In genomic region chr3:141312359-141313090, GRCh38 we compare ENCODE assay signal across 1 cellular context.
TF ChIP-seq lines count a peak whose summit lies in the region.

No MANE protein-coding gene starts in this region.

TF ChIP-seq in K562, 482 proteins besides CTCF, POLR2A, EP300 and RAD21 (continued from another document and continues in another):
- TF ChIP-seq, protein P1, sequence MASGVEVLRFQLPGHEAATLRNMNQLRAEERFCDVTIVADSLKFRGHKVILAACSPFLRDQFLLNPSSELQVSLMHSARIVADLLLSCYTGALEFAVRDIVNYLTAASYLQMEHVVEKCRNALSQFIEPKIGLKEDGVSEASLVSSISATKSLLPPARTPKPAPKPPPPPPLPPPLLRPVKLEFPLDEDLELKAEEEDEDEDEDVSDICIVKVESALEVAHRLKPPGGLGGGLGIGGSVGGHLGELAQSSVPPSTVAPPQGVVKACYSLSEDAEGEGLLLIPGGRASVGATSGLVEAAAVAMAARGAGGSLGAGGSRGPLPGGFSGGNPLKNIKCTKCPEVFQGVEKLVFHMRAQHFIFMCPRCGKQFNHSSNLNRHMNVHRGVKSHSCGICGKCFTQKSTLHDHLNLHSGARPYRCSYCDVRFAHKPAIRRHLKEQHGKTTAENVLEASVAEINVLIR (CRISPR knock-in tag; IDR thresholded peaks at IDR 0.05) = peak; percentile 98
- TF ChIP-seq SMAD4 (CRISPR knock-in tag; conservative IDR thresholded peaks at IDR 0.05) = peak; percentile 100
- TF ChIP-seq NONO (IDR thresholded peaks at IDR 0.05; ENCODE audit: low read depth in 2 of 2, low read length in 1 of 2) = no peak
- TF ChIP-seq, protein P2, sequence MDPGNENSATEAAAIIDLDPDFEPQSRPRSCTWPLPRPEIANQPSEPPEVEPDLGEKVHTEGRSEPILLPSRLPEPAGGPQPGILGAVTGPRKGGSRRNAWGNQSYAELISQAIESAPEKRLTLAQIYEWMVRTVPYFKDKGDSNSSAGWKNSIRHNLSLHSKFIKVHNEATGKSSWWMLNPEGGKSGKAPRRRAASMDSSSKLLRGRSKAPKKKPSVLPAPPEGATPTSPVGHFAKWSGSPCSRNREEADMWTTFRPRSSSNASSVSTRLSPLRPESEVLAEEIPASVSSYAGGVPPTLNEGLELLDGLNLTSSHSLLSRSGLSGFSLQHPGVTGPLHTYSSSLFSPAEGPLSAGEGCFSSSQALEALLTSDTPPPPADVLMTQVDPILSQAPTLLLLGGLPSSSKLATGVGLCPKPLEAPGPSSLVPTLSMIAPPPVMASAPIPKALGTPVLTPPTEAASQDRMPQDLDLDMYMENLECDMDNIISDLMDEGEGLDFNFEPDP (CRISPR knock-in tag; IDR thresholded peaks at IDR 0.05) = peak; percentile 99
- no peak for TF ChIP-seq TARDBP (IDR thresholded peaks at IDR 0.05)
- TF ChIP-seq, protein P3, sequence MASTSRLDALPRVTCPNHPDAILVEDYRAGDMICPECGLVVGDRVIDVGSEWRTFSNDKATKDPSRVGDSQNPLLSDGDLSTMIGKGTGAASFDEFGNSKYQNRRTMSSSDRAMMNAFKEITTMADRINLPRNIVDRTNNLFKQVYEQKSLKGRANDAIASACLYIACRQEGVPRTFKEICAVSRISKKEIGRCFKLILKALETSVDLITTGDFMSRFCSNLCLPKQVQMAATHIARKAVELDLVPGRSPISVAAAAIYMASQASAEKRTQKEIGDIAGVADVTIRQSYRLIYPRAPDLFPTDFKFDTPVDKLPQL (IDR thresholded peaks at IDR 0.05; ENCODE audit: extremely low read depth, insufficient read length) = no peak
- peak; percentile 48 to 95; a peak in 3 of 4 replicates for TF ChIP-seq SRF (CRISPR knock-in tag; IDR thresholded peaks at IDR 0.05)
- no peak for TF ChIP-seq CSDE1 (IDR thresholded peaks at IDR 0.05)
- no peak for TF ChIP-seq NR0B1 (IDR thresholded peaks at IDR 0.05; ENCODE audit: partially characterized antibody)
- no peak for TF ChIP-seq ZSCAN29 (IDR thresholded peaks at IDR 0.05)
- peak; percentile 87; the same call in 1 of the 2 replicates for TF ChIP-seq SLC30A9 (CRISPR knock-in tag; IDR thresholded peaks at IDR 0.05)
- no peak; a peak in 1 of 4 replicates for TF ChIP-seq TRIM24 (IDR thresholded peaks at IDR 0.05)
- no peak for TF ChIP-seq U2AF2 (optimal IDR thresholded peaks at IDR 0.05; ENCODE audit: low read depth, low read length)
- no peak for TF ChIP-seq RAD51 (IDR thresholded peaks at IDR 0.05; ENCODE audit: borderline replicate concordance, low read depth)
- TF ChIP-seq ZNF592 (IDR thresholded peaks at IDR 0.05) = peak; percentile 100
- TF ChIP-seq GTF2E2 (tag; IDR thresholded peaks at IDR 0.05) = peak; percentile 94
- TF ChIP-seq, protein P4, sequence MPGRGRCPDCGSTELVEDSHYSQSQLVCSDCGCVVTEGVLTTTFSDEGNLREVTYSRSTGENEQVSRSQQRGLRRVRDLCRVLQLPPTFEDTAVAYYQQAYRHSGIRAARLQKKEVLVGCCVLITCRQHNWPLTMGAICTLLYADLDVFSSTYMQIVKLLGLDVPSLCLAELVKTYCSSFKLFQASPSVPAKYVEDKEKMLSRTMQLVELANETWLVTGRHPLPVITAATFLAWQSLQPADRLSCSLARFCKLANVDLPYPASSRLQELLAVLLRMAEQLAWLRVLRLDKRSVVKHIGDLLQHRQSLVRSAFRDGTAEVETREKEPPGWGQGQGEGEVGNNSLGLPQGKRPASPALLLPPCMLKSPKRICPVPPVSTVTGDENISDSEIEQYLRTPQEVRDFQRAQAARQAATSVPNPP (IDR thresholded peaks at IDR 0.05; ENCODE audit: borderline replicate concordance, insufficient read depth, insufficient read length) = no peak
- no peak for TF ChIP-seq ZNF12 (CRISPR knock-in tag; IDR thresholded peaks at IDR 0.05)
- peak; percentile 99 for TF ChIP-seq BACH1 (tag; IDR thresholded peaks at IDR 0.05)
- no peak for TF ChIP-seq ZC3H8 (IDR thresholded peaks at IDR 0.05)
- TF ChIP-seq KLF1 (tag; IDR thresholded peaks at IDR 0.05) = peak; percentile 98
- TF ChIP-seq RFX7 (CRISPR knock-in tag; IDR thresholded peaks at IDR 0.05) = peak; percentile 98
- peak; percentile 79; the same call in 1 of the 2 replicates for TF ChIP-seq ZNF436 (CRISPR knock-in tag; IDR thresholded peaks at IDR 0.05)
- peak; percentile 99 for TF ChIP-seq RHOXF2B (CRISPR knock-in tag; conservative IDR thresholded peaks at IDR 0.05)
- no peak for TF ChIP-seq CREBBP (IDR thresholded peaks at IDR 0.05; ENCODE audit: low read depth, low read length)
- TF ChIP-seq, protein P5, sequence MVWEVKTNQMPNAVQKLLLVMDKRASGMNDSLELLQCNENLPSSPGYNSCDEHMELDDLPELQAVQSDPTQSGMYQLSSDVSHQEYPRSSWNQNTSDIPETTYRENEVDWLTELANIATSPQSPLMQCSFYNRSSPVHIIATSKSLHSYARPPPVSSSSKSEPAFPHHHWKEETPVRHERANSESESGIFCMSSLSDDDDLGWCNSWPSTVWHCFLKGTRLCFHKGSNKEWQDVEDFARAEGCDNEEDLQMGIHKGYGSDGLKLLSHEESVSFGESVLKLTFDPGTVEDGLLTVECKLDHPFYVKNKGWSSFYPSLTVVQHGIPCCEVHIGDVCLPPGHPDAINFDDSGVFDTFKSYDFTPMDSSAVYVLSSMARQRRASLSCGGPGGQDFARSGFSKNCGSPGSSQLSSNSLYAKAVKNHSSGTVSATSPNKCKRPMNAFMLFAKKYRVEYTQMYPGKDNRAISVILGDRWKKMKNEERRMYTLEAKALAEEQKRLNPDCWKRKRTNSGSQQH (CRISPR knock-in tag; IDR thresholded peaks at IDR 0.05) = peak; percentile 99
- TF ChIP-seq CBX2 (IDR thresholded peaks at IDR 0.05; ENCODE audit: insufficient read depth, low read length, poor library complexity, severe bottlenecking) = no peak
- no peak for TF ChIP-seq ZNF280A (IDR thresholded peaks at IDR 0.05; ENCODE audit: low read depth, partially characterized antibody)
- TF ChIP-seq, protein P6, sequence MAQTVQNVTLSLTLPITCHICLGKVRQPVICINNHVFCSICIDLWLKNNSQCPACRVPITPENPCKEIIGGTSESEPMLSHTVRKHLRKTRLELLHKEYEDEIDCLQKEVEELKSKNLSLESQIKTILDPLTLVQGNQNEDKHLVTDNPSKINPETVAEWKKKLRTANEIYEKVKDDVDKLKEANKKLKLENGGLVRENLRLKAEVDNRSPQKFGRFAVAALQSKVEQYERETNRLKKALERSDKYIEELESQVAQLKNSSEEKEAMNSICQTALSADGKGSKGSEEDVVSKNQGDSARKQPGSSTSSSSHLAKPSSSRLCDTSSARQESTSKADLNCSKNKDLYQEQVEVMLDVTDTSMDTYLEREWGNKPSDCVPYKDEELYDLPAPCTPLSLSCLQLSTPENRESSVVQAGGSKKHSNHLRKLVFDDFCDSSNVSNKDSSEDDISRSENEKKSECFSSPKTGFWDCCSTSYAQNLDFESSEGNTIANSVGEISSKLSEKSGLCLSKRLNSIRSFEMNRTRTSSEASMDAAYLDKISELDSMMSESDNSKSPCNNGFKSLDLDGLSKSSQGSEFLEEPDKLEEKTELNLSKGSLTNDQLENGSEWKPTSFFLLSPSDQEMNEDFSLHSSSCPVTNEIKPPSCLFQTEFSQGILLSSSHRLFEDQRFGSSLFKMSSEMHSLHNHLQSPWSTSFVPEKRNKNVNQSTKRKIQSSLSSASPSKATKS (CRISPR knock-in tag; IDR thresholded peaks at IDR 0.05) = peak; percentile 98
- no peak for TF ChIP-seq WHSC1 (IDR thresholded peaks at IDR 0.05; ENCODE audit: low read length)
- no peak for TF ChIP-seq RBM25 (IDR thresholded peaks at IDR 0.05; ENCODE audit: low read depth, low read length, severe bottlenecking)
- TF ChIP-seq NFIC (IDR thresholded peaks at IDR 0.05) = peak; percentile 36; the same call in 1 of the 2 replicates
- TF ChIP-seq ZKSCAN3 (CRISPR knock-in tag; IDR thresholded peaks at IDR 0.05) = peak; percentile 91
- TF ChIP-seq SRSF1 (IDR thresholded peaks at IDR 0.05; ENCODE audit: low read depth, low read length) = no peak
- no peak for TF ChIP-seq ZNF316 (IDR thresholded peaks at IDR 0.05)
- peak; percentile 99 for TF ChIP-seq BCL6 (CRISPR knock-in tag; IDR thresholded peaks at IDR 0.05)
- peak; percentile 78 for TF ChIP-seq FOSL1 (tag; conservative IDR thresholded peaks at IDR 0.05)
- TF ChIP-seq ZBTB8A (IDR thresholded peaks at IDR 0.05; ENCODE audit: partially characterized antibody) = no peak
- no peak for TF ChIP-seq ZNF143 (CRISPR knock-in tag; IDR thresholded peaks at IDR 0.05)
- TF ChIP-seq, protein P7, sequence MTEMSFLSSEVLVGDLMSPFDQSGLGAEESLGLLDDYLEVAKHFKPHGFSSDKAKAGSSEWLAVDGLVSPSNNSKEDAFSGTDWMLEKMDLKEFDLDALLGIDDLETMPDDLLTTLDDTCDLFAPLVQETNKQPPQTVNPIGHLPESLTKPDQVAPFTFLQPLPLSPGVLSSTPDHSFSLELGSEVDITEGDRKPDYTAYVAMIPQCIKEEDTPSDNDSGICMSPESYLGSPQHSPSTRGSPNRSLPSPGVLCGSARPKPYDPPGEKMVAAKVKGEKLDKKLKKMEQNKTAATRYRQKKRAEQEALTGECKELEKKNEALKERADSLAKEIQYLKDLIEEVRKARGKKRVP (CRISPR knock-in tag; IDR thresholded peaks at IDR 0.05) = peak; percentile 99
- TF ChIP-seq KLF10 (CRISPR knock-in tag; IDR thresholded peaks at IDR 0.05) = peak; percentile 95
- TF ChIP-seq PPARD (CRISPR knock-in tag; IDR thresholded peaks at IDR 0.05) = peak; percentile 96
- TF ChIP-seq XRCC3 (IDR thresholded peaks at IDR 0.05) = no peak
- peak; percentile 98 for TF ChIP-seq ZNF699 (CRISPR knock-in tag; IDR thresholded peaks at IDR 0.05; ENCODE audit: insufficient replicate concordance)
- TF ChIP-seq RCOR1 (IDR thresholded peaks at IDR 0.05; ENCODE audit: borderline replicate concordance in 1 of 2, low read depth in 2 of 2, low read length in 2 of 2) = no peak; a peak in 2 of 4 replicates
- TF ChIP-seq NEUROD1 (IDR thresholded peaks at IDR 0.05; ENCODE audit: borderline replicate concordance, low read depth, low read length, partially characterized antibody) = peak; percentile 44
- peak; percentile 99 for TF ChIP-seq OTX1 (CRISPR knock-in tag; IDR thresholded peaks at IDR 0.05)
- no peak for TF ChIP-seq PREB (CRISPR knock-in tag; IDR thresholded peaks at IDR 0.05)
- peak; percentile 39 for TF ChIP-seq TAF1 (IDR thresholded peaks at IDR 0.05; ENCODE audit: control insufficient read depth, extremely low read depth, insufficient read depth, low read length, severe bottlenecking)
- no peak for TF ChIP-seq FOXJ3 (CRISPR knock-in tag; IDR thresholded peaks at IDR 0.05)
- no peak for TF ChIP-seq ZNF263 (CRISPR knock-in tag; IDR thresholded peaks at IDR 0.05; ENCODE audit: borderline replicate concordance)
- TF ChIP-seq ZNF212 (CRISPR knock-in tag; IDR thresholded peaks at IDR 0.05) = peak; percentile 98
- TF ChIP-seq ERF (CRISPR knock-in tag; IDR thresholded peaks at IDR 0.05) = peak; percentile 100
- peak in 1 of 2 experiments; percentile 23; a peak in 1 of 4 replicates for TF ChIP-seq SIN3A (IDR thresholded peaks at IDR 0.05; ENCODE audit: borderline replicate concordance in 2 of 2, control insufficient read depth in 1 of 2, low read depth in 2 of 2, low read length in 2 of 2)
